13 cellular contexts compared by ENCODE assay signal in the genomic region with DNA sequence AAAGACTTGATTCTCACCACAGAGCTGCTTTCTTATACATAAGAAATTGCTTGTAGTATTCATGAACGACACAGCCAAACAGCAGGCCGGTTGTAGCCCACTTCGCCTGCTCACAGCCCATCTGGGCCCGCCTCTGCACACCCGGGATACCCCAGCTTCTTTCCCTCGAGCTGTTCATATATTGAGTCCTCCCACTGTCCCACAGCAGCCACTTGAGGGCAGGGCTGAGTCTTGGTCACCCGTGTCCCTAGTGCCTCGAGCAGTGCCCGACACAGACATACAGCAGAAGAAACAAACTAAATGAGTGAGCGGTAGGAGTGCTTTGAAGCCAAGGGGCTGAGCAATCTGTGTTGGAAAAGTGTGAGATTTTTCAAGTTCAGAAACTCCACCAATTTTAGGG.
DNase-seq lines count a peak whose midpoint lies in the region; ATAC-seq, FAIRE-seq and TF ChIP-seq lines count a peak whose summit lies in the region.
"Had no signal": no experiment of that assay in that cellular context is flagged by ENCODE, and none has a peak within 500 bp of the region (broad histone marks: within the 10 kb centered on the region; RNA-seq: fewer than 3 reads in every experiment).

No MANE protein-coding gene starts in this region.

- no peak for ATAC-seq in HG03097 (IDR thresholded peaks at IDR 0.05; ENCODE audit: low FRiP score, unreplicated experiment)

- no peak for TF ChIP-seq POLR2A in GM12892 (IDR thresholded peaks at IDR 0.05; ENCODE audit: low read depth, low read length)

- intact Hi-C loops in activated CD4-positive, alpha-beta T cell treated with anti-CD3 and anti-CD28 coated beads, Interleukin-2, amount 10 ng/mL, durations not matched to agents 24 days and 14 days (cut with micrococcal nuclease) = no loop called here

- H3K27ac Mint-ChIP-seq in activated CD4-positive, alpha-beta T cell treated with anti-CD3 and anti-CD28 coated beads, Interleukin-2, amount 10 ng/mL, durations not matched to agents 24 days and 14 days = no peak overlapping the region

- H3K9ac ChIP-seq in OCI-LY3 (ENCODE audit: low read length) = no peak overlapping the region

- H4K20me1 ChIP-seq in OCI-LY3 (ENCODE audit: insufficient read depth, low read length) = no peaks in the 10 kb centered on the region
- H4K20me1 ChIP-seq in osteoblast (ENCODE audit: insufficient read depth, low read length) = no peaks in the 10 kb centered on the region

- H3K27me3 ChIP-seq in OCI-LY3 (ENCODE audit: low read depth, low read length) (no peaks in the 10 kb centered on the region), osteoblast (ENCODE audit: insufficient read depth, low read length) (no peaks in the 10 kb centered on the region)

- H3K36me3 ChIP-seq in OCI-LY3 (replicated peaks; ENCODE audit: low read depth, low read length) = no peaks in the 10 kb centered on the region
- no peaks in the 10 kb centered on the region for H3K36me3 ChIP-seq in osteoblast (ENCODE audit: insufficient read depth, low read length)

- H3K79me2 ChIP-seq in OCI-LY3 (ENCODE audit: low read length) (no peaks in the 10 kb centered on the region), osteoblast (ENCODE audit: insufficient read depth, low read length) (no peaks in the 10 kb centered on the region)

- TF ChIP-seq CTCF in OCI-LY3 (IDR thresholded peaks at IDR 0.05; ENCODE audit: low read depth, low read length) (peak; percentile 7; the same call in 1 of the 2 replicates), osteoblast (IDR thresholded peaks at IDR 0.05; ENCODE audit: extremely low read depth, low read depth, low read length) (peak; percentile 28)

- H3K4me1 ChIP-seq in OCI-LY3 (ENCODE audit: low read length) (no peaks in the 10 kb centered on the region), osteoblast (ENCODE audit: insufficient read depth, low read length) (peaks cover 14% of the 10 kb centered on the region)

- DNase-seq in ELF-1 (ENCODE audit: low read depth, low spot score) (peak; percentile 37), fibroblast of peridontal ligament (ENCODE audit: extremely low read depth) (peak; percentile 27), osteoblast (ENCODE audit: insufficient read length, low spot score, missing footprints) (peak; percentile 82), T-helper 2 cell (no peak), GM12892 (ENCODE audit: insufficient read length) (no peak)
- DNase-seq in activated CD4-positive, alpha-beta T cell treated with anti-CD3 and anti-CD28 coated beads, Interleukin-2, amount 10 ng/mL, durations not matched to agents 24 days and 14 days = no peak
- DNase-seq: activated CD4-positive, alpha-beta T cell treated with anti-CD3 and anti-CD28 coated beads for 1 hour; cortex of kidney; NCI-H146; stimulated activated CD8-positive, alpha-beta memory T cell treated with anti-CD3 and anti-CD28 coated beads, Interleukin-4, amount 100 ng/mL, for 48 hours had no signal

- no peaks in the 10 kb centered on the region for H3K27me3 Mint-ChIP-seq in activated CD4-positive, alpha-beta T cell treated with anti-CD3 and anti-CD28 coated beads, Interleukin-2, amount 10 ng/mL, durations not matched to agents 24 days and 14 days

- no peak overlapping the region for H3K27ac ChIP-seq in OCI-LY3 (ENCODE audit: low read length)
- H3K27ac ChIP-seq in osteoblast (ENCODE audit: low read depth, low read length) = peak overlapping the region; percentile 39

- no peaks in the 10 kb centered on the region for H3K9me3 ChIP-seq in OCI-LY3 (ENCODE audit: insufficient read depth, low read length)
- H3K9me3 ChIP-seq in osteoblast (ENCODE audit: low read depth, low read length) = no peaks in the 10 kb centered on the region

- H3K9me3 Mint-ChIP-seq in activated CD4-positive, alpha-beta T cell treated with anti-CD3 and anti-CD28 coated beads, Interleukin-2, amount 10 ng/mL, durations not matched to agents 24 days and 14 days = no peaks in the 10 kb centered on the region

- H3K4me3 Mint-ChIP-seq in activated CD4-positive, alpha-beta T cell treated with anti-CD3 and anti-CD28 coated beads, Interleukin-2, amount 10 ng/mL, durations not matched to agents 24 days and 14 days = no peak overlapping the region

- no peaks in the 10 kb centered on the region for H3K36me3 Mint-ChIP-seq in activated CD4-positive, alpha-beta T cell treated with anti-CD3 and anti-CD28 coated beads, Interleukin-2, amount 10 ng/mL, durations not matched to agents 24 days and 14 days (ENCODE audit: low read depth)

- H2AFZ ChIP-seq in OCI-LY3 (ENCODE audit: low read depth, low read length) (no peak overlapping the region), osteoblast (ENCODE audit: low read length) (peak overlapping the region; percentile 82)

- H3K4me1 Mint-ChIP-seq in activated CD4-positive, alpha-beta T cell treated with anti-CD3 and anti-CD28 coated beads, Interleukin-2, amount 10 ng/mL, durations not matched to agents 24 days and 14 days = peaks cover 2% of the 10 kb centered on the region

- H3K4me2 ChIP-seq in OCI-LY3 (ENCODE audit: low read length) (no peak overlapping the region), osteoblast (ENCODE audit: insufficient read depth, low read length) (peak overlapping the region; percentile 45)

- H3K4me3 ChIP-seq in OCI-LY3 (ENCODE audit: low read length) = no peak overlapping the region
- no peak overlapping the region for H3K4me3 ChIP-seq in osteoblast (ENCODE audit: insufficient read depth, low read length)

- FAIRE-seq in GM12892 (lab: Jason Lieb, UNC) = no peak
- FAIRE-seq: GM12891 had no signal

Comparison
In these comparisons a context has a peak if more than half of its experiments do, and no peak if none do; other contexts are left out.
1. DNase-seq: peak in ELF-1 (single experiment), fibroblast of peridontal ligament (single experiment) and osteoblast (single experiment); none in activated CD4-positive, alpha-beta T cell treated with anti-CD3 and anti-CD28 coated beads, Interleukin-2, amount 10 ng/mL, durations not matched to agents 24 days and 14 days (single experiment), T-helper 2 cell (0 of 5) and GM12892 (single experiment).